Comparison of ENCODE assay signal across 9 cellular contexts in the genomic region with DNA sequence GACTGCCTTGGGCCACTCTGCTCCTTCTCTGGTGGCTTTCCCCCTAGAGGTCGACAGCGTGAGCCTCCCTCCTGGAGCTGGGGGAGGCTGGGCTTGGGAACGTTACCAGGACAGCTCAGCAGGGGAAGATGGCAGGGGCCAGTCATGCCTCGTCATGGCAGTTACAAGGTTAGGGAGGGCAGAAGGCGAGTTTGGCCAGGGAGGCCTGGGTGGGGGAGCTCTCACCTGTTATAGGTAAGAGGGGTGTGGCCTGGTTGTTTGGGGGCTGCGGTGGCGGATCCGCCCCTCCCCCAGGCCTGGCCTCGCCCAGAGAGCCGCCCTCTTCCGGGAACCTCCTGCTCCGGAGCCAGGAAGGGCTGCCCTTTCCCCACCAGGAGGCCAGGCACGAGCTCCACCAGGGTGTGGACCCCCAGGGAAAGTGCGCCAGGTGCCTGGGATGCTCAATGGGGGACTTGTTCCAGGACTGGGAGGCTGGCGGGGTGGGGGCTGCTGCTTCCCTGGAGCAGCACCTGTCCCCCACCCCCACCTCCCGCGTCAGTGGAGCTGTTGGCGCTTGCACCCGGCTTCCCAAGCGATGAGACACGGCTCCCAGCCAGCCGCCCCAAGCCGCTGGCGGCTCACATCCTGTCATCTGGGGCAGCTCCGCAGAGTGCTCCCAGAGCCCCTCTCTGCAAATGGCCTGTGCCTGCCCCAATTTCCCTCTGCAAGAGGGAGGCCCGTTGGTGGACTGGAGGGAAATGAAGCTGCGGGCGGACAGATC. TPM values are rescaled to one million over a fixed set of nuclear protein-coding genes. Genes with fewer than 3 reads are reported as not detected.
DNase-seq lines count a peak whose midpoint lies in the region; ATAC-seq and TF ChIP-seq lines count a peak whose summit lies in the region.
"Had no signal": no experiment of that assay in that cellular context is flagged by ENCODE, and none has a peak within 500 bp of the region (broad histone marks: within the 10 kb centered on the region; RNA-seq: fewer than 3 reads in every experiment).

No MANE protein-coding gene starts in this region.

- intact Hi-C loops in PC-9 (cut with micrococcal nuclease; ENCODE audit: unreplicated experiment), result loop anchor here (2.0 kb wide), 1 partner anchor 49 kb away; no protein-coding TSS in a partner anchor

- CTCF ChIA-PET in PC-9 (lab: Charles Lee), result interaction anchor here (0.8 to 2.0 kb wide), 5 partner anchors 30 to 87 kb away, joined by 5 to 18 read pairs (median 6); no protein-coding TSS in a partner anchor

- BruUV-seq in PC-9 (replicated peaks; lab: Mats Ljungman, UMichigan), result TSS peak; percentile 70

- POLR2A ChIA-PET in PC-9 (lab: Charles Lee; ENCODE audit: unreplicated experiment), result interaction anchor here (0.6 to 1.1 kb wide), 4 partner anchors 40 to 905 kb away, joined by 4 to 12 read pairs (median 8); no protein-coding TSS in a partner anchor

- no peak overlapping the region for H3K4ac ChIP-seq in trophoblast cell (ENCODE audit: low read depth, low read length)

- H3K79me1 ChIP-seq in trophoblast cell (ENCODE audit: low read length), result peaks cover 2% of the 10 kb centered on the region

- no peak overlapping the region for H2BK120ac ChIP-seq in trophoblast cell (ENCODE audit: insufficient read depth, low read length, poor library complexity)

- H3K9me2 ChIP-seq in PC-9 (ENCODE audit: insufficient read depth), result no peaks in the 10 kb centered on the region

- H3K4me2 ChIP-seq in PC-9 (peak overlapping the region; percentile 75), trophoblast cell (ENCODE audit: low read length) (peak overlapping the region; percentile 49)

- H3K27ac ChIP-seq in PC-9, result no peak overlapping the region
- H3K27ac ChIP-seq in gastroesophageal sphincter, result no peak overlapping the region
- no peak overlapping the region for H3K27ac ChIP-seq in trophoblast cell (ENCODE audit: low read depth, low read length)

- H3K36me3 ChIP-seq in PC-9 (ENCODE audit: low read depth) (no peaks in the 10 kb centered on the region), gastroesophageal sphincter (no peaks in the 10 kb centered on the region), trophoblast cell (ENCODE audit: control insufficient read depth in 1 of 2, insufficient read depth in 2 of 2, low read length in 2 of 2) (no peaks in the 10 kb centered on the region)

- H3K4me1 ChIP-seq in PC-9 (replicated peaks; ENCODE audit: insufficient read depth) (peaks cover 15% of the 10 kb centered on the region; the same call in 1 of the 2 replicates), gastroesophageal sphincter (peaks cover 0 to 11% (median 10%) of the 10 kb centered on the region in 3 donors), trophoblast cell (ENCODE audit: control insufficient read depth in 1 of 2, insufficient read depth in 2 of 2, low read length in 2 of 2) (peaks cover 9 to 12% of the 10 kb centered on the region in 2 experiments)

- H3K23ac ChIP-seq in trophoblast cell (ENCODE audit: low read length), result no peak overlapping the region

- H4K20me1 ChIP-seq in PC-9 (ENCODE audit: insufficient read depth), result no peaks in the 10 kb centered on the region

- no peak overlapping the region for H4K8ac ChIP-seq in trophoblast cell (ENCODE audit: low read depth, low read length)

- H2AK5ac ChIP-seq in trophoblast cell (ENCODE audit: low read length), result no peak overlapping the region

- H2BK12ac ChIP-seq in trophoblast cell (ENCODE audit: low read length), result peak overlapping the region; percentile 31

- TF ChIP-seq EP300 in gastroesophageal sphincter (IDR thresholded peaks at IDR 0.05), result no peak

- TF ChIP-seq POLR2A in gastroesophageal sphincter (IDR thresholded peaks at IDR 0.05), result no peak

- no peaks in the 10 kb centered on the region for H3K79me2 ChIP-seq in PC-9 (ENCODE audit: low read depth)
- H3K79me2 ChIP-seq in trophoblast cell (ENCODE audit: control insufficient read depth, insufficient read depth, low read length, poor library complexity), result no peaks in the 10 kb centered on the region

- ATAC-seq in gastroesophageal sphincter, result peak; percentile 20
- no peak for ATAC-seq in GM19035 (IDR thresholded peaks at IDR 0.05; ENCODE audit: unreplicated experiment)
- no peak for ATAC-seq in HG03108 (IDR thresholded peaks at IDR 0.05; ENCODE audit: unreplicated experiment)
- ATAC-seq in GM21447 (IDR thresholded peaks at IDR 0.05; ENCODE audit: unreplicated experiment), result no peak

- no peak; the same call in 1 of the 2 replicates for TF ChIP-seq CTCF in PC-9 (conservative IDR thresholded peaks at IDR 0.05)
- no peak for TF ChIP-seq CTCF in gastroesophageal sphincter (IDR thresholded peaks at IDR 0.05)

- H3K9me3 ChIP-seq in PC-9 (ENCODE audit: insufficient read depth, low read depth), result no peaks in the 10 kb centered on the region
- H3K9me3 ChIP-seq in gastroesophageal sphincter, result no peaks in the 10 kb centered on the region
- H3K9me3 ChIP-seq in trophoblast cell (ENCODE audit: insufficient read depth, low read depth, low read length), result peaks cover 11% of the 10 kb centered on the region

- no peak overlapping the region for H2BK5ac ChIP-seq in trophoblast cell (ENCODE audit: low read depth, low read length, poor library complexity)

- no peaks in the 10 kb centered on the region for H3F3A ChIP-seq in PC-9 (ENCODE audit: insufficient read depth, low read depth)

- H4K91ac ChIP-seq in trophoblast cell (ENCODE audit: low read depth, low read length), result no peak overlapping the region

- H3K14ac ChIP-seq in trophoblast cell (ENCODE audit: low read length), result no peak overlapping the region

- H3K18ac ChIP-seq in trophoblast cell (ENCODE audit: low read length), result no peak overlapping the region

- 0% methylated on average over 2 of the region's 28 CpGs; no CpG with 5 or more reads in 1 of the 2 donors for WGBS in gastroesophageal sphincter (ENCODE audit: low coverage in 1 of 2), 2 donors
- no CpG with 5 or more reads among the region's 28 CpGs for WGBS in trophoblast cell (ENCODE audit: extremely low coverage, insufficient coverage, insufficient read length)

- H3K27me3 ChIP-seq in PC-9 (ENCODE audit: insufficient read depth, low read depth), result no peaks in the 10 kb centered on the region
- peaks cover 58% of the 10 kb centered on the region for H3K27me3 ChIP-seq in gastroesophageal sphincter
- H3K27me3 ChIP-seq in trophoblast cell (ENCODE audit: insufficient read depth, low read length), result no peaks in the 10 kb centered on the region

- H3K4me3 ChIP-seq in PC-9, result peak overlapping the region; percentile 42; the same call in 1 of the 2 replicates
- H3K4me3 ChIP-seq in gastroesophageal sphincter, result no peak overlapping the region
- H3K4me3 ChIP-seq in trophoblast cell (ENCODE audit: low read depth, low read length), result no peak overlapping the region

- no peak overlapping the region for H3K9ac ChIP-seq in trophoblast cell (ENCODE audit: low read length)

- DNase-seq in GM03348 (ENCODE audit: low spot score) (peak; percentile 62), PC-9 (peak in 1 of 2 experiments; percentile 65), trophoblast cell (no peak), SIG-M5 (lab: John Stamatoyannopoulos, UW) (no peak)
- DNase-seq: NCI-H510A treated with DMSO at 0.1 percent for 48 hours had no signal

- H4K12ac ChIP-seq in trophoblast cell (ENCODE audit: low read depth, low read length), result no peak overlapping the region

- H2AFZ ChIP-seq in PC-9, result peak overlapping the region; percentile 71
- no peak overlapping the region for H2AFZ ChIP-seq in trophoblast cell (ENCODE audit: insufficient read depth, low read length, poor library complexity)

RNA-seq across cellular contexts. Expression of a gene that starts 23.6 kb away (rescaled TPM):
- total RNA-seq in PC-9 (2021), result 0.94 and 1.1 TPM in 2 replicates
- total RNA-seq in gastroesophageal sphincter, result 10 to 100 TPM in 1 of 4 donors, 1 to 10 TPM in 2, under 1 TPM in 1; 0.27 to 12.8 (median 4.0) TPM
- 0.14 and 0.18 TPM in 2 replicates for polyA plus RNA-seq in trophoblast cell (2013)
